ENCODE assay signal across 18 cellular contexts in genomic region chr2:46706264-46706983, GRCh38. TPM values are rescaled to one million over a fixed set of nuclear protein-coding genes. Genes with fewer than 3 reads are reported as not detected.
DNase-seq lines count a peak whose midpoint lies in the region; ATAC-seq and TF ChIP-seq lines count a peak whose summit lies in the region.
"Had no signal": no experiment of that assay in that cellular context is flagged by ENCODE, and none has a peak within 500 bp of the region (broad histone marks: within the 10 kb centered on the region; RNA-seq: fewer than 3 reads in every experiment).

No MANE protein-coding gene starts in this region.

- H3K9ac ChIP-seq in HUES6 (ENCODE audit: low read length): no peak overlapping the region
- H3K9ac ChIP-seq in iPS-18a (ENCODE audit: low read length): no peak overlapping the region

- no peak for ATAC-seq in GM18517 (IDR thresholded peaks at IDR 0.05; ENCODE audit: unreplicated experiment)
- ATAC-seq: activated CD4-positive, alpha-beta T cell treated with anti-CD3 and anti-CD28 coated beads for 36 hours; lower lobe of right lung; naive thymus-derived CD8-positive, alpha-beta T cell had no signal

- H3K9me3 ChIP-seq in HUES6 (ENCODE audit: control insufficient read depth, insufficient read depth, low read depth, low read length): peaks cover 3% of the 10 kb centered on the region; the same call in 1 of the 2 replicates
- no peaks in the 10 kb centered on the region for H3K9me3 ChIP-seq in iPS-18a (ENCODE audit: control insufficient read depth, low read depth, low read length)
- no peaks in the 10 kb centered on the region for H3K9me3 ChIP-seq in vagina
- peaks cover 3% of the 10 kb centered on the region for H3K9me3 ChIP-seq in MG63
- H3K9me3 ChIP-seq: breast epithelium, lower lobe of right lung had no signal

- DNase-seq in vagina (ENCODE audit: extremely low spot score in 2 of 2) (no peak), MG63 (no peak)
- no peak for DNase-seq in activated CD8-positive, alpha-beta memory T cell treated with anti-CD3 and anti-CD28 coated beads for 24 hours
- DNase-seq: activated CD4-positive, alpha-beta T cell treated with anti-CD3 and anti-CD28 coated beads for 36 hours; activated naive CD4-positive, alpha-beta T cell treated with anti-CD3 and anti-CD28 coated beads, Interleukin-2, amount 50 U/mL, for 16 hours; CD4-positive, CD25-positive, alpha-beta regulatory T cell; GOT3; lower lobe of right lung; naive thymus-derived CD8-positive, alpha-beta T cell; NCI-H1105; NCI-H2171; stimulated activated CD4-positive, alpha-beta T cell treated with anti-CD3 and anti-CD28 coated beads, Interleukin-1b, Interleukin-23, amount 100 ng/mL, for 48 hours; substantia nigra had no signal

- H3K4me3 ChIP-seq in HUES6 (ENCODE audit: low read depth, low read length) (no peak overlapping the region; the same call in 1 of the 2 replicates), WI38 (ENCODE audit: low read depth, low read length) (peak overlapping the region; percentile 15; the same call in 1 of the 2 replicates), iPS-18a (ENCODE audit: low read length) (peak overlapping the region; percentile 26), vagina (no peak overlapping the region), MG63 (no peak overlapping the region)
- H3K4me3 ChIP-seq: breast epithelium, lower lobe of right lung had no signal

- intact Hi-C loops in vagina (cut with DNase I): no loop called here

- no peak for TF ChIP-seq POLR2A in vagina (IDR thresholded peaks at IDR 0.05)

- no peak for TF ChIP-seq CTCF in WI38 (IDR thresholded peaks at IDR 0.05; ENCODE audit: low read depth, low read length)
- TF ChIP-seq CTCF in vagina (IDR thresholded peaks at IDR 0.05): no peak

- H3K27ac ChIP-seq in HUES6 (ENCODE audit: low read depth, low read length) (peak overlapping the region; percentile 1; the same call in 1 of the 2 replicates), iPS-18a (ENCODE audit: low read length) (no peak overlapping the region), vagina (peak overlapping the region; percentile 0)
- H3K27ac ChIP-seq: lower lobe of right lung had no signal

- H3K4me1 ChIP-seq in HUES6 (ENCODE audit: control insufficient read depth, insufficient read depth, low read length): peaks cover 74% of the 10 kb centered on the region
- peaks cover 70% of the 10 kb centered on the region for H3K4me1 ChIP-seq in iPS-18a (ENCODE audit: control insufficient read depth, low read depth, low read length)
- H3K4me1 ChIP-seq in vagina: peaks cover 72% of the 10 kb centered on the region

- H3K36me3 ChIP-seq in HUES6 (ENCODE audit: control insufficient read depth, insufficient read depth, low read length): no peaks in the 10 kb centered on the region
- no peaks in the 10 kb centered on the region for H3K36me3 ChIP-seq in iPS-18a (ENCODE audit: control insufficient read depth, low read depth, low read length)
- H3K36me3 ChIP-seq in vagina: no peaks in the 10 kb centered on the region
- H3K36me3 ChIP-seq in MG63: no peaks in the 10 kb centered on the region; the same call in 1 of the 2 replicates
- H3K36me3 ChIP-seq: breast epithelium, lower lobe of right lung had no signal

- no peaks in the 10 kb centered on the region for H3K27me3 ChIP-seq in HUES6 (ENCODE audit: control insufficient read depth, insufficient read depth, low read length)
- no peaks in the 10 kb centered on the region for H3K27me3 ChIP-seq in iPS-18a (ENCODE audit: control insufficient read depth, insufficient read depth, low read length)
- H3K27me3 ChIP-seq in vagina: no peaks in the 10 kb centered on the region
- no peaks in the 10 kb centered on the region for H3K27me3 ChIP-seq in MG63
- H3K27me3 ChIP-seq: breast epithelium had no signal

RNA-seq across cellular contexts. Expression of gene SOCS5, which starts 7.3 kb away (rescaled TPM):
- 26.0 TPM for total RNA-seq in vagina
- 18.4 and 28.1 TPM in 2 replicates for total RNA-seq in MG63 (2014; rRNA removed; shearing (Covaris generic); ENCODE audit: low replicate concordance)

Comparison
In these comparisons a context has a peak if more than half of its experiments do, and no peak if none do; other contexts are left out.
1. H3K4me3 ChIP-seq: peak in WI38 (single experiment) and iPS-18a (single experiment); none in HUES6 (single experiment), vagina (0 of 2) and MG63 (single experiment).